In the genomic region with DNA sequence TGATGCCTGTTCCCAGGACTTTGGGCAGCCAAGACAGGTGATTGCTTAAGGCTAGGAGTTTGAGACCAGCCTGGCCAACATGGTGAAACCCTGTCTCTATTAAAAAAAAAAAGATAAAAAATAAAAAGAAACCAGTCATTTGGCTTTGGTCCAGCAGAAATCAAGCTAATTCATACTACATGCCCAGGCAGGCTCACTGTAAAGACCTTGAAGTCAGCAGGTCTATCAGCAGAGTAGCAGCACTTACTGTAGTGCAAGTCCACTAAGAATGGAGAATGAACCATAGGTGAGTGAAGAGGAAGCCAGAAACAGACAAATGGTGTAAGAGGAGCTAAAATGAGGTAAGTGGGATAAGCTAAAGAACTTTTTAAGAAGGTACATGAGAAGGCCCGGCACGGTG, we compare ENCODE assay signal across 1 cellular context.
TF ChIP-seq lines count a peak whose summit lies in the region.

No MANE protein-coding gene starts in this region.

TF ChIP-seq in GM23338, 12 proteins besides CTCF, POLR2A, EP300 and RAD21 (continued from another document):
- TF ChIP-seq, protein P1, sequence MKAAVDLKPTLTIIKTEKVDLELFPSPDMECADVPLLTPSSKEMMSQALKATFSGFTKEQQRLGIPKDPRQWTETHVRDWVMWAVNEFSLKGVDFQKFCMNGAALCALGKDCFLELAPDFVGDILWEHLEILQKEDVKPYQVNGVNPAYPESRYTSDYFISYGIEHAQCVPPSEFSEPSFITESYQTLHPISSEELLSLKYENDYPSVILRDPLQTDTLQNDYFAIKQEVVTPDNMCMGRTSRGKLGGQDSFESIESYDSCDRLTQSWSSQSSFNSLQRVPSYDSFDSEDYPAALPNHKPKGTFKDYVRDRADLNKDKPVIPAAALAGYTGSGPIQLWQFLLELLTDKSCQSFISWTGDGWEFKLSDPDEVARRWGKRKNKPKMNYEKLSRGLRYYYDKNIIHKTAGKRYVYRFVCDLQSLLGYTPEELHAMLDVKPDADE (IDR thresholded peaks at IDR 0.05) = no peak
- TF ChIP-seq CREB1 (CRISPR knock-in tag; IDR thresholded peaks at IDR 0.05; ENCODE audit: low read depth) (no peak), POLR2AphosphoS5 (IDR thresholded peaks at IDR 0.05; ENCODE audit: low read depth) (no peak), ZNF114 (CRISPR knock-in tag; IDR thresholded peaks at IDR 0.05) (no peak), ZNF331 (CRISPR knock-in tag; IDR thresholded peaks at IDR 0.05; ENCODE audit: low read depth) (no peak), EZH2 (IDR thresholded peaks at IDR 0.05; ENCODE audit: low read depth, unreplicated experiment) (no peak)
- TF ChIP-seq, protein P2, sequence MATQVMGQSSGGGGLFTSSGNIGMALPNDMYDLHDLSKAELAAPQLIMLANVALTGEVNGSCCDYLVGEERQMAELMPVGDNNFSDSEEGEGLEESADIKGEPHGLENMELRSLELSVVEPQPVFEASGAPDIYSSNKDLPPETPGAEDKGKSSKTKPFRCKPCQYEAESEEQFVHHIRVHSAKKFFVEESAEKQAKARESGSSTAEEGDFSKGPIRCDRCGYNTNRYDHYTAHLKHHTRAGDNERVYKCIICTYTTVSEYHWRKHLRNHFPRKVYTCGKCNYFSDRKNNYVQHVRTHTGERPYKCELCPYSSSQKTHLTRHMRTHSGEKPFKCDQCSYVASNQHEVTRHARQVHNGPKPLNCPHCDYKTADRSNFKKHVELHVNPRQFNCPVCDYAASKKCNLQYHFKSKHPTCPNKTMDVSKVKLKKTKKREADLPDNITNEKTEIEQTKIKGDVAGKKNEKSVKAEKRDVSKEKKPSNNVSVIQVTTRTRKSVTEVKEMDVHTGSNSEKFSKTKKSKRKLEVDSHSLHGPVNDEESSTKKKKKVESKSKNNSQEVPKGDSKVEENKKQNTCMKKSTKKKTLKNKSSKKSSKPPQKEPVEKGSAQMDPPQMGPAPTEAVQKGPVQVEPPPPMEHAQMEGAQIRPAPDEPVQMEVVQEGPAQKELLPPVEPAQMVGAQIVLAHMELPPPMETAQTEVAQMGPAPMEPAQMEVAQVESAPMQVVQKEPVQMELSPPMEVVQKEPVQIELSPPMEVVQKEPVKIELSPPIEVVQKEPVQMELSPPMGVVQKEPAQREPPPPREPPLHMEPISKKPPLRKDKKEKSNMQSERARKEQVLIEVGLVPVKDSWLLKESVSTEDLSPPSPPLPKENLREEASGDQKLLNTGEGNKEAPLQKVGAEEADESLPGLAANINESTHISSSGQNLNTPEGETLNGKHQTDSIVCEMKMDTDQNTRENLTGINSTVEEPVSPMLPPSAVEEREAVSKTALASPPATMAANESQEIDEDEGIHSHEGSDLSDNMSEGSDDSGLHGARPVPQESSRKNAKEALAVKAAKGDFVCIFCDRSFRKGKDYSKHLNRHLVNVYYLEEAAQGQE (IDR thresholded peaks at IDR 0.05; ENCODE audit: unreplicated experiment) = no peak
